In the genomic region with DNA sequence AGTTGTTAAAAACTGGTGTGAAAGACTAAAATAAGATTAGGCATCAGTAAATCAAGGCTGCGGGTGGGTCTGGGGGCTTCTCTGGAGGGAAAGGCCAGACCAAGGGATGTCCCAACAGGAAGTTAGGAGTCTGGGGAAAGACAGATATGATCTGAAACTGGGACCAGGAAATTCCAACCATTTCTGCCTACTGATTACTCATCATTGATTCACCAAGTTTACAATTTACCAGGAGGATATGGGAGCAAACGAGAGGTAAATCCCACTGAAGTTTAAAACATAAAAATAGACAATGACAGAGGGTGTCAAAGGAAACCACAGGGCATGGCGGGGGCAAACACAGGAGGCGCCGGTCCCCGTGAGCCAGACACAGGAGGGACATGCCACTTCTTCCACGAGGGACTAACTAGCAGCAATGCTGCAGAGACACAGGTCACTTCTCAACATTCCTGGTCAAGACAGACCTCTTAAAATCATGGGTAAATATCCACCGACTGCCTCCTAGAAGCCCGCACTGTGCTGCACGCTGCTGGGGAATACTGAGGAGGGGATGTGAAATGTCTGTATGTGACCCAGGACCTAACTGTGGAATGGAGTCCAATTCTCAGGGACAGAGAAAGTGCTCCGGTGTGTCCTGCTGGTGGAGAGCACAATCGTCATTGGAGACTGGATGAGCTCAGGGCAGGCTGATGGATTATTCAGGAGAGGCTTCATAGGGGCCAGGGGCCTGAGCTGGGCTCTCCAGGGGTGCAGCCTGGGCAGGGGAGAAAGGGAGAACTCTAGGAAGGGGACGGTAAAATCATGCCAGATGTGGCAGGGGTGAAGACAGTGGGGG, we compare ENCODE assay signal across 8 cellular contexts.
DNase-seq lines count a peak whose midpoint lies in the region; ATAC-seq and TF ChIP-seq lines count a peak whose summit lies in the region.

No MANE protein-coding gene starts in this region.

- no peak overlapping the region for H3K23ac ChIP-seq in mesendoderm (ENCODE audit: low read length)

- no CpG with 5 or more reads among the region's 13 CpGs for WGBS in mesendoderm (ENCODE audit: extremely low coverage, insufficient coverage, low lambda C conversion rate)

- peak; percentile 75 for DNase-seq in AG08395 (ENCODE audit: low spot score)
- DNase-seq in breast epithelium (ENCODE audit: low spot score in 2 of 2) = no peak
- DNase-seq in mesendoderm = peak; percentile 55
- no peak for DNase-seq in SJCRH30
- DNase-seq in stimulated activated CD8-positive, alpha-beta memory T cell treated with anti-CD3 and anti-CD28 coated beads, Interleukin-4, amount 100 ng/mL, for 48 hours = no peak

- no peak overlapping the region for H4K8ac ChIP-seq in mesendoderm (ENCODE audit: low read depth, low read length)

- no peak overlapping the region for H4K5ac ChIP-seq in mesendoderm (ENCODE audit: low read length)

- no peak overlapping the region for H2BK120ac ChIP-seq in mesendoderm (ENCODE audit: low read depth, low read length)

- peak overlapping the region; percentile 29 for H3K9ac ChIP-seq in HUES6 (ENCODE audit: low read length)
- H3K9ac ChIP-seq in mesendoderm (ENCODE audit: low read length) = no peak overlapping the region

- no peak overlapping the region for H2BK5ac ChIP-seq in mesendoderm (ENCODE audit: low read length)

- ATAC-seq in HG03571 (IDR thresholded peaks at IDR 0.05; ENCODE audit: unreplicated experiment) (no peak), HG03159 (IDR thresholded peaks at IDR 0.05; ENCODE audit: unreplicated experiment) (no peak)

- H3K27ac ChIP-seq in HUES6 (ENCODE audit: low read depth, low read length) (no peak overlapping the region), breast epithelium (peak overlapping the region; percentile 71 to 93), mesendoderm (ENCODE audit: low read depth, low read length) (no peak overlapping the region), SJCRH30 (no peak overlapping the region; the same call in 1 of the 2 replicates)

- no peaks in the 10 kb centered on the region for H3K79me2 ChIP-seq in mesendoderm (ENCODE audit: control insufficient read depth, insufficient read depth, low read length)

- intact Hi-C loops in breast epithelium (cut with DNase I; ENCODE audit: low total_unique reads) = no loop called here

- H3K36me3 ChIP-seq in HUES6 (ENCODE audit: control insufficient read depth, insufficient read depth, low read length) (no peaks in the 10 kb centered on the region), breast epithelium (no peaks in the 10 kb centered on the region), mesendoderm (ENCODE audit: control insufficient read depth, insufficient read depth, low read length) (no peaks in the 10 kb centered on the region), SJCRH30 (peaks cover 2% of the 10 kb centered on the region; the same call in 1 of the 2 replicates)

- peak overlapping the region; percentile 34 for H3K56ac ChIP-seq in mesendoderm (ENCODE audit: low read length)

- H3K27me3 ChIP-seq in HUES6 (ENCODE audit: control insufficient read depth, insufficient read depth, low read length) (no peaks in the 10 kb centered on the region), breast epithelium (no peaks in the 10 kb centered on the region), mesendoderm (ENCODE audit: insufficient read depth, low read length, poor library complexity) (no peaks in the 10 kb centered on the region), SJCRH30 (no peaks in the 10 kb centered on the region)

- no peak overlapping the region for H2BK15ac ChIP-seq in mesendoderm (replicated peaks; ENCODE audit: low read depth)

- no peak overlapping the region for H3K4me3 ChIP-seq in HUES6 (ENCODE audit: low read depth, low read length)
- peak overlapping the region in 1 of 3 donors; percentile 27 for H3K4me3 ChIP-seq in breast epithelium
- H3K4me3 ChIP-seq in mesendoderm (ENCODE audit: low read length) = no peak overlapping the region
- H3K4me3 ChIP-seq in SJCRH30 = no peak overlapping the region

- TF ChIP-seq POLR2A in breast epithelium (IDR thresholded peaks at IDR 0.05) = no peak

- no peak overlapping the region for H3K4ac ChIP-seq in mesendoderm (ENCODE audit: low read depth, low read length)

- no peak overlapping the region for H3K18ac ChIP-seq in mesendoderm (ENCODE audit: low read length)

- peaks cover 22% of the 10 kb centered on the region; the same call in 1 of the 2 replicates for H3K4me1 ChIP-seq in HUES6 (ENCODE audit: control insufficient read depth, insufficient read depth, low read length)
- peaks cover 0 to 4% of the 10 kb centered on the region in 2 donors for H3K4me1 ChIP-seq in breast epithelium
- H3K4me1 ChIP-seq in mesendoderm (ENCODE audit: control insufficient read depth, low read depth, low read length) = no peaks in the 10 kb centered on the region
- H3K4me1 ChIP-seq in SJCRH30 = peaks cover 14% of the 10 kb centered on the region

- no peaks in the 10 kb centered on the region for H3K79me1 ChIP-seq in mesendoderm (ENCODE audit: low read length)

- H3K4me2 ChIP-seq in mesendoderm (ENCODE audit: low read length) = no peak overlapping the region

- no peak overlapping the region for H2AK5ac ChIP-seq in mesendoderm (ENCODE audit: low read length)

- H3K9me3 ChIP-seq in HUES6 (ENCODE audit: control insufficient read depth, insufficient read depth, low read depth, low read length) (no peaks in the 10 kb centered on the region), breast epithelium (no peaks in the 10 kb centered on the region), SJCRH30 (replicated peaks) (no peaks in the 10 kb centered on the region)

- no peak for TF ChIP-seq CTCF in breast epithelium (IDR thresholded peaks at IDR 0.05)

Comparison
In these comparisons a context has a peak if more than half of its experiments do, and no peak if none do; other contexts are left out.
1. DNase-seq: peak in AG08395 (single experiment) and mesendoderm (single experiment); none in breast epithelium (0 of 2), SJCRH30 (0 of 2) and stimulated activated CD8-positive, alpha-beta memory T cell treated with anti-CD3 and anti-CD28 coated beads, Interleukin-4, amount 100 ng/mL, for 48 hours (single experiment).
2. H3K27ac ChIP-seq: peak in breast epithelium (2 of 2); none in HUES6 (single experiment), mesendoderm (single experiment) and SJCRH30 (single experiment).